ENCODE assay signal across 8 cellular contexts in the genomic region with DNA sequence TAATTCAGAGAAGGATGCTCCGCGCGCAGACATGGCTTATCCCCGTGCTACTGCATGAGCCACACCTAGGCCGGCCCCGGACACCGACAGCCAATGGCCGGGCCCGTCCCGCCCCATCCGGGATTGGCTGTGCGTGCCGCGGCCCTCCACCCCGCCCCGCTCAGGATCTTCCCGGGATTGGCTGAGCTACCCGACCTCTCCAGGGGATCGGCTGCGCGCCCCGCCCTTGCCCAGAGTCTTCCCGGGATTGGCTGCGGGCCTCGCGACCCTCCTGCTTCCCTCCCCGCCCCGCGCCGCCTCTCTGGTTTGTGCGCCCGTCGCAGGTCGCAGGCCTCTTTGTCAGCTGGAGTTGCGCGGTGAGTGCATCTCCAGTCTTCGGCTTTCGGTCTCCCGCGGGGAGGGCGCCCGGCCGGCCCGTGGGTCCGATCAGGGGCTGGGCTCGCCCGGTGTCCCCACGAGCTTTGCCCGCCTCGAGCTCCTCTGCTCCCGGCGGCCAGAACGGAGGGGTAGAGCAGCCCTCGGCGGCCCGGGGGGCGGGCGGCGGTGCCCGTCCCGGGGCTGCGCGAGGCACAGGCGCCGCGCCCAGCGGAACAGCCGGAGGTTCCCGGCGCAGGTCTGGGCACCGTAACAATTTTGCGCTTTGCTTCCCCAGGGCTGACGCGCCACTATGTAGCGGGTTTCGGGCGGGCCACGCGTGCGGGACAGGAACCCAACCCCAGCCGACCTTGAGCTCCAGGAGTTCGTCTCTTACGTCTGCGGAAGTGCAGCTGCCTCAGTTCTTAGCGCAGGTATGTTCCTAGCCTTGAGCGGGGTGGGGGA. TPM values are rescaled to one million over a fixed set of nuclear protein-coding genes. Genes with fewer than 3 reads are reported as not detected.
DNase-seq lines count a peak whose midpoint lies in the region; ATAC-seq, FAIRE-seq and TF ChIP-seq lines count a peak whose summit lies in the region.

No MANE protein-coding gene starts in this region.

- peak; percentile 98 for FAIRE-seq in GM19239 (lab: Jason Lieb, UNC)

- H3K4me1 ChIP-seq in BE2C: no peaks in the 10 kb centered on the region
- H3K4me1 ChIP-seq in colonic mucosa: peaks cover 14% of the 10 kb centered on the region

- H3K27me3 ChIP-seq in BE2C (no peaks in the 10 kb centered on the region), colonic mucosa (no peaks in the 10 kb centered on the region)

- H3K9me3 ChIP-seq in BE2C (no peaks in the 10 kb centered on the region), colonic mucosa (no peaks in the 10 kb centered on the region)

- H3K9me3 Mint-ChIP-seq in activated CD4-positive, alpha-beta T cell treated with anti-CD3 and anti-CD28 coated beads, Interleukin-2, amount 10 ng/mL, durations not matched to agents 24 days and 14 days: peaks cover 23% of the 10 kb centered on the region

- peak overlapping the region; percentile 99 for H3K27ac Mint-ChIP-seq in activated CD4-positive, alpha-beta T cell treated with anti-CD3 and anti-CD28 coated beads, Interleukin-2, amount 10 ng/mL, durations not matched to agents 24 days and 14 days

- DNase-seq in BE2C (peak; percentile 99), GM19239 (ENCODE audit: insufficient read length, low spot score) (peak; percentile 80), NCI-H510A treated with DMSO at 0.1 percent for 48 hours (lab: John Stamatoyannopoulos, UW) (peak; percentile 95), colonic mucosa (peak; percentile 98), left colon (peak; percentile 98 to 99)
- peak; percentile 99 for DNase-seq in activated CD4-positive, alpha-beta T cell treated with anti-CD3 and anti-CD28 coated beads, Interleukin-2, amount 10 ng/mL, durations not matched to agents 24 days and 14 days
- DNase-seq in stimulated activated CD4-positive, alpha-beta T cell treated with anti-CD3 and anti-CD28 coated beads, Interleukin-1b, Interleukin-23, amount 100 ng/mL, for 4 hours (ENCODE audit: low read depth in 2 of 2): peak; percentile 90 to 97

- H3K36me3 ChIP-seq in BE2C: peaks cover 42% of the 10 kb centered on the region
- H3K36me3 ChIP-seq in colonic mucosa: no peaks in the 10 kb centered on the region

- peaks cover 40% of the 10 kb centered on the region for H3K36me3 Mint-ChIP-seq in activated CD4-positive, alpha-beta T cell treated with anti-CD3 and anti-CD28 coated beads, Interleukin-2, amount 10 ng/mL, durations not matched to agents 24 days and 14 days (ENCODE audit: low read depth)

- peak overlapping the region; percentile 89 for H3K27ac ChIP-seq in colonic mucosa

- H3K4me3 ChIP-seq in BE2C (ENCODE audit: low read depth, low read length) (peak overlapping the region; percentile 69), colonic mucosa (peak overlapping the region; percentile 60)

- peaks cover 48% of the 10 kb centered on the region for H3K4me1 Mint-ChIP-seq in activated CD4-positive, alpha-beta T cell treated with anti-CD3 and anti-CD28 coated beads, Interleukin-2, amount 10 ng/mL, durations not matched to agents 24 days and 14 days

- TF ChIP-seq CTCF in BE2C (IDR thresholded peaks at IDR 0.05; ENCODE audit: low read depth, low read length) (no peak), colonic mucosa (IDR thresholded peaks at IDR 0.05) (no peak)

- intact Hi-C loops in activated CD4-positive, alpha-beta T cell treated with anti-CD3 and anti-CD28 coated beads, Interleukin-2, amount 10 ng/mL, durations not matched to agents 24 days and 14 days (cut with micrococcal nuclease): loop anchor here (1.0 to 10.0 kb wide), 7 partner anchors 10 to 1350 kb away; a partner anchor contains a TSS
- intact Hi-C loops in colonic mucosa (cut with DNase I) (no loop called here), left colon (cut with DNase I, micrococcal nuclease) (no loop called here)

- peak overlapping the region; percentile 98 for H3K4me3 Mint-ChIP-seq in activated CD4-positive, alpha-beta T cell treated with anti-CD3 and anti-CD28 coated beads, Interleukin-2, amount 10 ng/mL, durations not matched to agents 24 days and 14 days

- peak overlapping the region; percentile 83 to 87 for H3K9ac ChIP-seq in colonic mucosa (ENCODE audit: low read depth in 2 of 2, low read length in 2 of 2)

- H3K27me3 Mint-ChIP-seq in activated CD4-positive, alpha-beta T cell treated with anti-CD3 and anti-CD28 coated beads, Interleukin-2, amount 10 ng/mL, durations not matched to agents 24 days and 14 days: no peaks in the 10 kb centered on the region

- ATAC-seq in HG03442 (IDR thresholded peaks at IDR 0.05; ENCODE audit: unreplicated experiment) (peak; percentile 89), left colon (peak; percentile 95)

RNA-seq across cellular contexts. Expression of a gene that starts 38.8 kb away (rescaled TPM):
- polyA plus RNA-seq in BE2C (2012; ENCODE audit: insufficient read depth, insufficient read length, low read depth): not detected
- 0.56 TPM in 1 of 2 replicates, not detected in the other for total RNA-seq in activated CD4-positive, alpha-beta T cell treated with anti-CD3 and anti-CD28 coated beads, Interleukin-2, amount 10 ng/mL, durations not matched to agents 24 days and 14 days
- total RNA-seq in colonic mucosa (1 to 10 TPM in 1 of 2 donors, under 1 TPM in 1; 0.77 to 1.1 TPM), left colon (under 1 TPM; 0.52 to 0.59 TPM)

RNA-seq across cellular contexts. Expression of a gene that starts 53.3 kb away (rescaled TPM):
- 4.8 TPM for polyA plus RNA-seq in BE2C (2012; ENCODE audit: insufficient read depth, insufficient read length, low read depth)
- total RNA-seq in activated CD4-positive, alpha-beta T cell treated with anti-CD3 and anti-CD28 coated beads, Interleukin-2, amount 10 ng/mL, durations not matched to agents 24 days and 14 days: 8.4 and 10.2 TPM in 2 replicates
- total RNA-seq in colonic mucosa (10 to 100 TPM; 10.0 to 15.0 TPM), left colon (10 to 100 TPM; 12.6 to 13.8 TPM)

Comparison
In these comparisons a context has a peak if more than half of its experiments do, and no peak if none do; other contexts are left out.
1. Peak in every context shown above with its lines: DNase-seq, ATAC-seq, H3K4me3 ChIP-seq and H3K27ac ChIP-seq.